In genomic region chr15:58404722-58405121, GRCh38 we compare ENCODE assay signal across 9 cellular contexts. TPM values are rescaled to one million over a fixed set of nuclear protein-coding genes. Genes with fewer than 3 reads are reported as not detected.
"Had no signal": no experiment of that assay in that cellular context is flagged by ENCODE, and none has a peak within 500 bp of the region (broad histone marks: within the 10 kb centered on the region; RNA-seq: fewer than 3 reads in every experiment).

No MANE protein-coding gene starts in this region.

- H3K9ac ChIP-seq: KMS-11 had no signal

- H3K27ac Mint-ChIP-seq: IgD-negative memory B cell had no signal

- H3K27ac ChIP-seq: HL-60, KMS-11 had no signal

- H3K4me3 Mint-ChIP-seq: IgD-negative memory B cell had no signal

- ATAC-seq: HepG2 had no signal

- H3K4me2 ChIP-seq: KMS-11 had no signal

- DNase-seq: IMR-90, KBM-7, KG1 had no signal

- H3K27me3 Mint-ChIP-seq: IgD-negative memory B cell had no signal

- H3K36me3 Mint-ChIP-seq: IgD-negative memory B cell had no signal

- FAIRE-seq: HepG2, HTR-8/SVneo had no signal

RNA-seq across cellular contexts. Expression of gene LIPC, which starts 27.1 kb away (rescaled TPM):
- total RNA-seq: HT-29, IMR-90 had no signal
